In the genomic region with DNA sequence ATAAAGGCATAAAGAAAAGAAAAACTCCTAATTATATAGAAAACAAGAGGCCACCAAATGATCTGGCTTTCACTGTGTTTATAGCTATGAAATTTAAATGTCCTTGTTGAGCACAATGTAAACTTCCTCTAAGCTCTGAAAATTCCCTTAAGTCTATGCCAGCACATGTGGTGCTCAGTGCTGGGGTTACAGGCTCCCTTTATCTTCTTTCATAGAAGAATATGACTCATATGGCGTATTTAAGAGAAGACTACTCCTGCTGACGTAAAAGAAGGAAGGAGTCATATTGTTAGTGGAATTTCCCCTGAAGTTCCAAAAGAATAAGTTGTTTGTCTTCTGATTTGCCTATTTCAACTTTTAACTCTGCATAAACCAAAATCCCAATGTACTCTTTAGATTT, we compare ENCODE assay signal across 1 cellular context.
A peak's percentile ranks its signal among the peaks of the same experiment; 100 is the strongest.
TF ChIP-seq lines count a peak whose summit lies in the region.

No MANE protein-coding gene starts in this region.

TF ChIP-seq in A549, 52 proteins besides CTCF, POLR2A, EP300 and RAD21 (continued from another document):
- TF ChIP-seq, protein P1, sequence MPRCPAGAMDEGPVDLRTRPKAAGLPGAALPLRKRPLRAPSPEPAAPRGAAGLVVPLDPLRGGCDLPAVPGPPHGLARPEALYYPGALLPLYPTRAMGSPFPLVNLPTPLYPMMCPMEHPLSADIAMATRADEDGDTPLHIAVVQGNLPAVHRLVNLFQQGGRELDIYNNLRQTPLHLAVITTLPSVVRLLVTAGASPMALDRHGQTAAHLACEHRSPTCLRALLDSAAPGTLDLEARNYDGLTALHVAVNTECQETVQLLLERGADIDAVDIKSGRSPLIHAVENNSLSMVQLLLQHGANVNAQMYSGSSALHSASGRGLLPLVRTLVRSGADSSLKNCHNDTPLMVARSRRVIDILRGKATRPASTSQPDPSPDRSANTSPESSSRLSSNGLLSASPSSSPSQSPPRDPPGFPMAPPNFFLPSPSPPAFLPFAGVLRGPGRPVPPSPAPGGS (IDR thresholded peaks at IDR 0.05) = peak; percentile 88; the same call in 2 of the 3 replicates
- TF ChIP-seq EHF (CRISPR knock-in tag; IDR thresholded peaks at IDR 0.05) (no peak), HOXB13 (CRISPR knock-in tag; IDR thresholded peaks at IDR 0.05; ENCODE audit: low read depth) (0 out of 2 replicates have a peak, but pooled peaks have one; percentile 44), ZSCAN20 (CRISPR knock-in tag; IDR thresholded peaks at IDR 0.05) (no peak), RCOR1 (IDR thresholded peaks at IDR 0.05; ENCODE audit: low read depth, low read length) (no peak), RARB (CRISPR knock-in tag; IDR thresholded peaks at IDR 0.05) (no peak), POLR2AphosphoS2 (conservative IDR thresholded peaks at IDR 0.05; ENCODE audit: low read length) (no peak), ESRRA (IDR thresholded peaks at IDR 0.05; ENCODE audit: borderline replicate concordance, low read length) (no peak), NPAS2 (CRISPR knock-in tag; IDR thresholded peaks at IDR 0.05; ENCODE audit: borderline replicate concordance) (no peak), TFCP2L1 (CRISPR knock-in tag; IDR thresholded peaks at IDR 0.05) (no peak), TP53 (CRISPR knock-in tag; IDR thresholded peaks at IDR 0.05) (no peak), HMGXB4 (CRISPR knock-in tag; IDR thresholded peaks at IDR 0.05; ENCODE audit: borderline replicate concordance) (no peak), NFE2L2 (conservative IDR thresholded peaks at IDR 0.05; ENCODE audit: low read length) (no peak), MAZ (IDR thresholded peaks at IDR 0.05; ENCODE audit: borderline replicate concordance, low read depth, low read length) (no peak), CBX2 (IDR thresholded peaks at IDR 0.05; ENCODE audit: borderline replicate concordance, low read depth) (no peak), CHD2 (IDR thresholded peaks at IDR 0.05; ENCODE audit: low read length, partially characterized antibody) (no peak), FOXS1 (CRISPR knock-in tag; IDR thresholded peaks at IDR 0.05) (no peak), KDM1A (IDR thresholded peaks at IDR 0.05; ENCODE audit: low read depth) (no peak), ZNF302 (CRISPR knock-in tag; IDR thresholded peaks at IDR 0.05) (no peak), BHLHE40 (IDR thresholded peaks at IDR 0.05; ENCODE audit: low read depth, low read length) (0 out of 2 replicates have a peak, but pooled peaks have one; percentile 15), REST (IDR thresholded peaks at IDR 0.05) (no peak), JUNB (IDR thresholded peaks at IDR 0.05) (peak; percentile 97), FOSB (CRISPR knock-in tag; IDR thresholded peaks at IDR 0.05) (no peak), EHMT2 (IDR thresholded peaks at IDR 0.05; ENCODE audit: low read depth) (no peak), HES2 (IDR thresholded peaks at IDR 0.05) (no peak), E2F6 (IDR thresholded peaks at IDR 0.05; ENCODE audit: borderline replicate concordance, low read depth) (no peak), ZC3H11A (IDR thresholded peaks at IDR 0.05) (no peak), PHF8 (IDR thresholded peaks at IDR 0.05; ENCODE audit: borderline replicate concordance, low read depth) (no peak), HOXA7 (CRISPR knock-in tag; IDR thresholded peaks at IDR 0.05) (no peak; the same call in 1 of the 2 replicates), SMC3 (IDR thresholded peaks at IDR 0.05) (0 out of 3 replicates have a peak, but pooled peaks have one; percentile 34), ZFP36 (IDR thresholded peaks at IDR 0.05; ENCODE audit: borderline replicate concordance, partially characterized antibody) (no peak), SREBF2 (IDR thresholded peaks at IDR 0.05) (no peak), KDM5A (IDR thresholded peaks at IDR 0.05) (no peak), MYC (IDR thresholded peaks at IDR 0.05; ENCODE audit: borderline replicate concordance, low read length) (peak; percentile 97), CBX8 (IDR thresholded peaks at IDR 0.05) (no peak), FOSL2 (IDR thresholded peaks at IDR 0.05) (peak; percentile 94), FOSL2 (CRISPR knock-in tag; IDR thresholded peaks at IDR 0.05) (peak; percentile 99)
- TF ChIP-seq, protein P2, sequence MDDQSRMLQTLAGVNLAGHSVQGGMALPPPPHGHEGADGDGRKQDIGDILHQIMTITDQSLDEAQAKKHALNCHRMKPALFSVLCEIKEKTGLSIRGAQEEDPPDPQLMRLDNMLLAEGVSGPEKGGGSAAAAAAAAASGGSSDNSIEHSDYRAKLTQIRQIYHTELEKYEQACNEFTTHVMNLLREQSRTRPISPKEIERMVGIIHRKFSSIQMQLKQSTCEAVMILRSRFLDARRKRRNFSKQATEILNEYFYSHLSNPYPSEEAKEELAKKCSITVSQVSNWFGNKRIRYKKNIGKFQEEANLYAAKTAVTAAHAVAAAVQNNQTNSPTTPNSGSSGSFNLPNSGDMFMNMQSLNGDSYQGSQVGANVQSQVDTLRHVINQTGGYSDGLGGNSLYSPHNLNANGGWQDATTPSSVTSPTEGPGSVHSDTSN (IDR thresholded peaks at IDR 0.05) = 0 out of 2 replicates have a peak, but pooled peaks have one; percentile 32
- TF ChIP-seq, protein P3, sequence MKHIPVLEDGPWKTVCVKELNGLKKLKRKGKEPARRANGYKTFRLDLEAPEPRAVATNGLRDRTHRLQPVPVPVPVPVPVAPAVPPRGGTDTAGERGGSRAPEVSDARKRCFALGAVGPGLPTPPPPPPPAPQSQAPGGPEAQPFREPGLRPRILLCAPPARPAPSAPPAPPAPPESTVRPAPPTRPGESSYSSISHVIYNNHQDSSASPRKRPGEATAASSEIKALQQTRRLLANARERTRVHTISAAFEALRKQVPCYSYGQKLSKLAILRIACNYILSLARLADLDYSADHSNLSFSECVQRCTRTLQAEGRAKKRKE (CRISPR knock-in tag; IDR thresholded peaks at IDR 0.05; ENCODE audit: low read depth) = peak; percentile 39; the same call in 1 of the 2 replicates
- TF ChIP-seq, protein P4, sequence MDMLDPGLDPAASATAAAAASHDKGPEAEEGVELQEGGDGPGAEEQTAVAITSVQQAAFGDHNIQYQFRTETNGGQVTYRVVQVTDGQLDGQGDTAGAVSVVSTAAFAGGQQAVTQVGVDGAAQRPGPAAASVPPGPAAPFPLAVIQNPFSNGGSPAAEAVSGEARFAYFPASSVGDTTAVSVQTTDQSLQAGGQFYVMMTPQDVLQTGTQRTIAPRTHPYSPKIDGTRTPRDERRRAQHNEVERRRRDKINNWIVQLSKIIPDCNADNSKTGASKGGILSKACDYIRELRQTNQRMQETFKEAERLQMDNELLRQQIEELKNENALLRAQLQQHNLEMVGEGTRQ (IDR thresholded peaks at IDR 0.05) = no peak
- TF ChIP-seq, protein P5, sequence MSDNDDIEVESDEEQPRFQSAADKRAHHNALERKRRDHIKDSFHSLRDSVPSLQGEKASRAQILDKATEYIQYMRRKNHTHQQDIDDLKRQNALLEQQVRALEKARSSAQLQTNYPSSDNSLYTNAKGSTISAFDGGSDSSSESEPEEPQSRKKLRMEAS (IDR thresholded peaks at IDR 0.05) = peak; percentile 95
- TF ChIP-seq, protein P6, sequence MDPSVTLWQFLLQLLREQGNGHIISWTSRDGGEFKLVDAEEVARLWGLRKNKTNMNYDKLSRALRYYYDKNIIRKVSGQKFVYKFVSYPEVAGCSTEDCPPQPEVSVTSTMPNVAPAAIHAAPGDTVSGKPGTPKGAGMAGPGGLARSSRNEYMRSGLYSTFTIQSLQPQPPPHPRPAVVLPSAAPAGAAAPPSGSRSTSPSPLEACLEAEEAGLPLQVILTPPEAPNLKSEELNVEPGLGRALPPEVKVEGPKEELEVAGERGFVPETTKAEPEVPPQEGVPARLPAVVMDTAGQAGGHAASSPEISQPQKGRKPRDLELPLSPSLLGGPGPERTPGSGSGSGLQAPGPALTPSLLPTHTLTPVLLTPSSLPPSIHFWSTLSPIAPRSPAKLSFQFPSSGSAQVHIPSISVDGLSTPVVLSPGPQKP (IDR thresholded peaks at IDR 0.05; ENCODE audit: low read depth, low read length) = no peak
TF ChIP-seq in A549: peak in this region for 14.
